Comparison of ENCODE assay signal across 24 cellular contexts in the genomic region with DNA sequence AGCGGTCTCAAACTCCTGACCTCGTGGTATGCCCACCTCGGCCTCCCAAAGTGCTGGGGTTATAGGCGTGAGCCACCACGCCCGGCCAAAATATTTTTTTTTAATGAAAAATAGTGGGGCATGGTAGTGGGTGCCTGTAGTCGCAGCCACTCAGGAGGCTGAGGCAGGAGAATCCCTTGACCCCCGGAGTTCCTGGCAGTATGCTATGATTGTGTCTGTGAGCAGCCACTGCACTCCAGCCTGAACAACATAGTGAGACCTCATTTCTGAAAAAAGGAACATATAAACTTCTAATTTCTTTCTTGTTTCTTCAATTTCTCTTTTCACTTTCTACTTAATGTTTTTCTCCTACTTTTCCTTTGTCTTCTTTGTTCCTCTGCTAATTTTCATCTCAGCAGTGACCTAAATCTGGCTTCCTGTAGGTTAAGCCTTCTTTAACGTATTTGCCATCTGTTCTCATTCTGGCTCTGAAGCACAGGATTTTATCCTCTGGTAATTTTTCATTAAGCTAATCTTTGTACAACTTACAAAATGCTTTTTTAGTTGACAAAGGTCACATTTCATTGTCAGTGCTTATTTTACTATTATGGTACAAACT. TPM values are rescaled to one million over a fixed set of nuclear protein-coding genes. Genes with fewer than 3 reads are reported as not detected.
DNase-seq lines count a peak whose midpoint lies in the region; ATAC-seq and TF ChIP-seq lines count a peak whose summit lies in the region.
"Had no signal": no experiment of that assay in that cellular context is flagged by ENCODE, and none has a peak within 500 bp of the region (broad histone marks: within the 10 kb centered on the region; RNA-seq: fewer than 3 reads in every experiment).

No MANE protein-coding gene starts in this region.

- peak overlapping the region; percentile 48 for H3K27ac Mint-ChIP-seq in activated naive CD4-positive, alpha-beta T cell treated with anti-CD3 and anti-CD28 coated beads, Interleukin-2, amount 50 U/mL, for 24 hours
- no peak overlapping the region for H3K27ac Mint-ChIP-seq in activated naive CD4-positive, alpha-beta T cell treated with anti-CD3 and anti-CD28 coated beads, Interleukin-2, amount 50 U/mL, for 72 hours
- H3K27ac Mint-ChIP-seq in dendritic cell treated with granulocyte-macrophage colony-stimulating factor and Interleukin-4, amounts not matched to agents 40 ng/mL and 50 ng/mL, for 4 days: peak overlapping the region; percentile 48
- H3K27ac Mint-ChIP-seq in activated CD4-positive, alpha-beta memory T cell treated with anti-CD3 and anti-CD28 coated beads for 36 hours: no peak overlapping the region
- H3K27ac Mint-ChIP-seq: CD4-positive, CD25-positive, alpha-beta regulatory T cell had no signal

- H3K4me1 Mint-ChIP-seq in activated naive CD4-positive, alpha-beta T cell treated with anti-CD3 and anti-CD28 coated beads, Interleukin-2, amount 50 U/mL, for 24 hours: no peaks in the 10 kb centered on the region
- H3K4me1 Mint-ChIP-seq in dendritic cell treated with granulocyte-macrophage colony-stimulating factor and Interleukin-4, amounts not matched to agents 40 ng/mL and 50 ng/mL, for 4 days (ENCODE audit: low read depth): peaks cover 10% of the 10 kb centered on the region
- H3K4me1 Mint-ChIP-seq in activated CD4-positive, alpha-beta memory T cell treated with anti-CD3 and anti-CD28 coated beads for 36 hours (ENCODE audit: low read depth): no peaks in the 10 kb centered on the region
- H3K4me1 Mint-ChIP-seq: neural crest cell had no signal

- intact Hi-C loops in dendritic cell treated with granulocyte-macrophage colony-stimulating factor and Interleukin-4, amounts not matched to agents 40 ng/mL and 50 ng/mL, for 4 days (cut with micrococcal nuclease): no loop called here
- intact Hi-C loops in activated CD4-positive, alpha-beta memory T cell treated with anti-CD3 and anti-CD28 coated beads for 36 hours (cut with micrococcal nuclease): no loop called here

- CTCF ChIA-PET in activated CD4-positive, alpha-beta memory T cell treated with anti-CD3 and anti-CD28 coated beads for 36 hours (lab: Charles Lee): no interaction called here

- ATAC-seq in activated naive CD4-positive, alpha-beta T cell treated with anti-CD3 and anti-CD28 coated beads, Interleukin-2, amount 50 U/mL, for 72 hours: no peak
- ATAC-seq in HG02885 (IDR thresholded peaks at IDR 0.05; ENCODE audit: poor library complexity, unreplicated experiment) (no peak), omental fat pad (ENCODE audit: low FRiP score) (no peak)
- ATAC-seq: left lobe of liver had no signal

- no peaks in the 10 kb centered on the region for H3K9me3 Mint-ChIP-seq in activated naive CD4-positive, alpha-beta T cell treated with anti-CD3 and anti-CD28 coated beads, Interleukin-2, amount 50 U/mL, for 24 hours
- no peaks in the 10 kb centered on the region for H3K9me3 Mint-ChIP-seq in activated naive CD4-positive, alpha-beta T cell treated with anti-CD3 and anti-CD28 coated beads, Interleukin-2, amount 50 U/mL, for 72 hours
- no peaks in the 10 kb centered on the region for H3K9me3 Mint-ChIP-seq in dendritic cell treated with granulocyte-macrophage colony-stimulating factor and Interleukin-4, amounts not matched to agents 40 ng/mL and 50 ng/mL, for 4 days
- no peaks in the 10 kb centered on the region for H3K9me3 Mint-ChIP-seq in activated CD4-positive, alpha-beta memory T cell treated with anti-CD3 and anti-CD28 coated beads for 36 hours
- H3K9me3 Mint-ChIP-seq: CD4-positive, CD25-positive, alpha-beta regulatory T cell; neural crest cell had no signal

- POLR2A ChIA-PET in activated CD4-positive, alpha-beta memory T cell treated with anti-CD3 and anti-CD28 coated beads for 36 hours (lab: Charles Lee): no interaction called here

- TF ChIP-seq CTCF in omental fat pad (IDR thresholded peaks at IDR 0.05): no peak

- no peaks in the 10 kb centered on the region for H3K27me3 Mint-ChIP-seq in activated naive CD4-positive, alpha-beta T cell treated with anti-CD3 and anti-CD28 coated beads, Interleukin-2, amount 50 U/mL, for 24 hours
- no peaks in the 10 kb centered on the region for H3K27me3 Mint-ChIP-seq in dendritic cell treated with granulocyte-macrophage colony-stimulating factor and Interleukin-4, amounts not matched to agents 40 ng/mL and 50 ng/mL, for 4 days
- no peaks in the 10 kb centered on the region for H3K27me3 Mint-ChIP-seq in activated CD4-positive, alpha-beta memory T cell treated with anti-CD3 and anti-CD28 coated beads for 36 hours

- H3K36me3 Mint-ChIP-seq in activated naive CD4-positive, alpha-beta T cell treated with anti-CD3 and anti-CD28 coated beads, Interleukin-2, amount 50 U/mL, for 24 hours: no peaks in the 10 kb centered on the region
- no peaks in the 10 kb centered on the region for H3K36me3 Mint-ChIP-seq in activated naive CD4-positive, alpha-beta T cell treated with anti-CD3 and anti-CD28 coated beads, Interleukin-2, amount 50 U/mL, for 72 hours
- no peaks in the 10 kb centered on the region for H3K36me3 Mint-ChIP-seq in dendritic cell treated with granulocyte-macrophage colony-stimulating factor and Interleukin-4, amounts not matched to agents 40 ng/mL and 50 ng/mL, for 4 days (ENCODE audit: low read depth)
- no peaks in the 10 kb centered on the region for H3K36me3 Mint-ChIP-seq in activated CD4-positive, alpha-beta memory T cell treated with anti-CD3 and anti-CD28 coated beads for 36 hours
- H3K36me3 Mint-ChIP-seq: CD4-positive, CD25-positive, alpha-beta regulatory T cell had no signal

- H3K4me3 Mint-ChIP-seq in activated naive CD4-positive, alpha-beta T cell treated with anti-CD3 and anti-CD28 coated beads, Interleukin-2, amount 50 U/mL, for 24 hours: no peak overlapping the region
- no peak overlapping the region for H3K4me3 Mint-ChIP-seq in dendritic cell treated with granulocyte-macrophage colony-stimulating factor and Interleukin-4, amounts not matched to agents 40 ng/mL and 50 ng/mL, for 4 days
- no peak overlapping the region for H3K4me3 Mint-ChIP-seq in activated CD4-positive, alpha-beta memory T cell treated with anti-CD3 and anti-CD28 coated beads for 36 hours
- H3K4me3 Mint-ChIP-seq: neural crest cell had no signal

- no peak for DNase-seq in activated naive CD4-positive, alpha-beta T cell treated with anti-CD3 and anti-CD28 coated beads, Interleukin-2, amount 50 U/mL, for 72 hours (ENCODE audit: low spot score in 2 of 2)
- DNase-seq in NCI-H524 treated with DMSO at 0.1 percent for 48 hours (lab: John Stamatoyannopoulos, UW) (peak; percentile 90), putamen (ENCODE audit: low spot score) (no peak), omental fat pad (ENCODE audit: low spot score) (no peak)
- no peak for DNase-seq in activated CD4-positive, alpha-beta memory T cell treated with anti-CD3 and anti-CD28 coated beads for 36 hours
- DNase-seq: ACHN; activated CD4-positive, alpha-beta T cell treated with anti-CD3 and anti-CD28 coated beads, Interleukin-2, amount 50 U/mL, for 1 hour; activated naive CD4-positive, alpha-beta T cell treated with Interleukin-2 at 50 U/mL for 16 hours; anterior cingulate cortex; CD4-positive, CD25-positive, alpha-beta regulatory T cell; central memory CD4-positive, alpha-beta T cell; effector CD8-positive, alpha-beta T cell; EL; NCI-H1105; NK-92 treated with Interleukin-12 subunit alpha and Interleukin-12 subunit beta, amount 100 ng/mL, for 24 hours; stimulated activated CD4-positive, alpha-beta T cell treated with anti-CD3 and anti-CD28 coated beads, Interleukin-12 subunit alpha, Interleukin-12 subunit beta, amount 100 ng/mL, for 4 hours had no signal

RNA-seq across cellular contexts. Expression of gene RPGRIP1, which starts 4.5 kb away (rescaled TPM):
- not detected for total RNA-seq in activated naive CD4-positive, alpha-beta T cell treated with anti-CD3 and anti-CD28 coated beads, Interleukin-2, amount 50 U/mL, for 72 hours
- under 1 TPM in 1 of 2 experiments, not detected in 1; 0.07 TPM for total RNA-seq in activated CD4-positive, alpha-beta memory T cell treated with anti-CD3 and anti-CD28 coated beads for 36 hours
- 1 to 10 TPM in 1 of 4 donors, under 1 TPM in 3; 0.19 to 1.2 (median 0.53) TPM for total RNA-seq in omental fat pad
- total RNA-seq: CD4-positive, CD25-positive, alpha-beta regulatory T cell; esophagus muscularis mucosa; LHCN-M2; neural crest cell; vagina had no signal

RNA-seq across cellular contexts. Expression of gene HNRNPC, which starts 6.1 kb away (rescaled TPM):
- total RNA-seq in activated naive CD4-positive, alpha-beta T cell treated with anti-CD3 and anti-CD28 coated beads, Interleukin-2, amount 50 U/mL, for 72 hours: 1,000 to 10,000 TPM in 1 of 2 donors, 100 to 1,000 TPM in 1; 948 to 1,048 TPM
- total RNA-seq in activated CD4-positive, alpha-beta memory T cell treated with anti-CD3 and anti-CD28 coated beads for 36 hours: 1,000 to 10,000 TPM; 1,063 to 1,070 TPM
- total RNA-seq in omental fat pad: 100 to 1,000 TPM; 361 to 619 (median 454) TPM

Comparison
In these comparisons a context has a peak if more than half of its experiments do, and no peak if none do; other contexts are left out.
1. H3K27ac Mint-ChIP-seq: peak in activated naive CD4-positive, alpha-beta T cell treated with anti-CD3 and anti-CD28 coated beads, Interleukin-2, amount 50 U/mL, for 24 hours (single experiment) and dendritic cell treated with granulocyte-macrophage colony-stimulating factor and Interleukin-4, amounts not matched to agents 40 ng/mL and 50 ng/mL, for 4 days (single experiment); none in activated naive CD4-positive, alpha-beta T cell treated with anti-CD3 and anti-CD28 coated beads, Interleukin-2, amount 50 U/mL, for 72 hours (0 of 2) and activated CD4-positive, alpha-beta memory T cell treated with anti-CD3 and anti-CD28 coated beads for 36 hours (single experiment).